Comparison of ENCODE assay signal across 8 cellular contexts in the genomic region with DNA sequence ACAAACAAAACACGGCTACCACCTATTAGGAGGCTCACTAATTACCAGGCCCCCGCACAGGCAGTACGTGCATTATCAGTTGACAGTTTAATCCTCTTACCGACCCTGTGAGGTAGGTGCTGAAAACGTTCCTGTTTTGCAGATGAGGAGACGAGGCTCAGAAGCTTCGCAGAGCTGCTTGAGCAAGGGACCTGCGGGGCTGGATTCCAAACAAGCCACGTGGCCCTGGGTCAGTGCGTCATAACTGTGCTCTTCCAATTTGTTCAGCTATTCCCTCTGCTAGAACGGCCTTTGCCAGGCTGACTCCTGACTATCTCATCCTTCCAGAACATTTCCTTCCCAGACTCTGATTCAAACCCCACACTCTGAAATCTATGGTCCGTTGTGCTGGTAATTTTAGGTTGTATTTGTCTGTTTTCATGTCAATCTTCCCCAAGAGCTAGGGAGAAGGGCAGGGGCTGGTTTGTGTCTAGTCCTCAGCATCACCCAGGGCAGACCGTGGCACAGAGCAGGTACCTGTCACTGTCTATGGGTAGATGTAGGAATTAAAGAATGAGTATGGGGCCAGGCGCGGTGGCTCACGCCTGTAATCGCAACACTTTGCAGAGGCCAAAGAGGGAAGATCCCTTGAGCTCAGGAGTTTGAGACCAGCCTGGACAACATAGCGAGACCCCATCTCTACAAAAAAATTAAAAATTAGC. TPM values are rescaled to one million over a fixed set of nuclear protein-coding genes. Genes with fewer than 3 reads are reported as not detected.
DNase-seq lines count a peak whose midpoint lies in the region; ATAC-seq and TF ChIP-seq lines count a peak whose summit lies in the region.

No MANE protein-coding gene starts in this region.

- no peak overlapping the region for H3K4me2 ChIP-seq in MM.1S (ENCODE audit: low read depth, low read length)

- ATAC-seq in memory B cell (ENCODE audit: low read depth) (no peak), thoracic aorta (ENCODE audit: insufficient number of reproducible peaks, low FRiP score, low read depth) (peak; percentile 78), GM18907 (IDR thresholded peaks at IDR 0.05; ENCODE audit: unreplicated experiment) (no peak), GM18502 (IDR thresholded peaks at IDR 0.05; ENCODE audit: poor library complexity, unreplicated experiment) (no peak)

- peak; percentile 44 for DNase-seq in NCI-H146 (lab: John Stamatoyannopoulos, UW)
- DNase-seq in colonic mucosa: no peak
- no peak for DNase-seq in memory B cell (ENCODE audit: low spot score in 2 of 2)
- peak; percentile 59 for DNase-seq in thoracic aorta (ENCODE audit: low spot score)
- DNase-seq in activated CD4-positive, alpha-beta T cell treated with anti-CD3 and anti-CD28 coated beads, Interleukin-2, amount 10 ng/mL, durations not matched to agents 7 days and 5 days: no peak
- DNase-seq in MM.1S: no peak

- intact Hi-C loops in colonic mucosa (cut with DNase I): no loop called here

- no peaks in the 10 kb centered on the region for H3K9me3 ChIP-seq in colonic mucosa
- H3K9me3 ChIP-seq in thoracic aorta: no peaks in the 10 kb centered on the region
- no peaks in the 10 kb centered on the region for H3K9me3 ChIP-seq in MM.1S (replicated peaks; ENCODE audit: insufficient read depth, low read length)

- H3K27ac Mint-ChIP-seq in memory B cell: peak overlapping the region; percentile 97
- H3K27ac Mint-ChIP-seq in activated CD4-positive, alpha-beta T cell treated with anti-CD3 and anti-CD28 coated beads, Interleukin-2, amount 10 ng/mL, durations not matched to agents 7 days and 5 days: no peak overlapping the region

- H3K4me3 ChIP-seq in colonic mucosa (no peak overlapping the region), thoracic aorta (no peak overlapping the region), MM.1S (ENCODE audit: low read length) (no peak overlapping the region)

- peaks cover 45% of the 10 kb centered on the region for H3K4me1 Mint-ChIP-seq in memory B cell
- peaks cover 15% of the 10 kb centered on the region for H3K4me1 Mint-ChIP-seq in activated CD4-positive, alpha-beta T cell treated with anti-CD3 and anti-CD28 coated beads, Interleukin-2, amount 10 ng/mL, durations not matched to agents 7 days and 5 days

- no peaks in the 10 kb centered on the region for H4K20me1 ChIP-seq in MM.1S (ENCODE audit: insufficient read depth, low read length)

- H2AFZ ChIP-seq in MM.1S (ENCODE audit: low read length): no peak overlapping the region

- POLR2A ChIA-PET in activated CD4-positive, alpha-beta T cell treated with anti-CD3 and anti-CD28 coated beads, Interleukin-2, amount 10 ng/mL, durations not matched to agents 7 days and 5 days (lab: Charles Lee): no interaction called here

- peak overlapping the region in 1 of 2 donors; percentile 35 for H3K9ac ChIP-seq in colonic mucosa (ENCODE audit: low read depth in 2 of 2, low read length in 2 of 2)
- H3K9ac ChIP-seq in MM.1S (ENCODE audit: low read length): no peak overlapping the region

- peak overlapping the region; percentile 73 for H3K27ac ChIP-seq in colonic mucosa
- peak overlapping the region; percentile 89 to 92 for H3K27ac ChIP-seq in thoracic aorta
- H3K27ac ChIP-seq in MM.1S (ENCODE audit: low read length): no peak overlapping the region

- no peaks in the 10 kb centered on the region for H3K79me2 ChIP-seq in MM.1S (ENCODE audit: low read length)

- H3K4me1 ChIP-seq in colonic mucosa: peaks cover 4% of the 10 kb centered on the region
- H3K4me1 ChIP-seq in thoracic aorta (ENCODE audit: control insufficient read depth in 1 of 2, low read depth in 2 of 2): peaks cover 35 to 78% of the 10 kb centered on the region in 2 donors
- H3K4me1 ChIP-seq in MM.1S (ENCODE audit: low read length): peaks cover 13% of the 10 kb centered on the region

- H3K27me3 ChIP-seq in colonic mucosa (no peaks in the 10 kb centered on the region), thoracic aorta (replicated peaks; ENCODE audit: insufficient read depth) (no peaks in the 10 kb centered on the region), MM.1S (replicated peaks; ENCODE audit: insufficient read depth, low read length) (no peaks in the 10 kb centered on the region)

- H3F3A ChIP-seq in MM.1S (ENCODE audit: insufficient read depth, low read length): peaks cover 10% of the 10 kb centered on the region; the same call in 1 of the 2 replicates

- TF ChIP-seq CTCF in colonic mucosa (IDR thresholded peaks at IDR 0.05) (no peak), thoracic aorta (IDR thresholded peaks at IDR 0.05) (no peak), MM.1S (IDR thresholded peaks at IDR 0.05; ENCODE audit: low read length) (no peak)

- H3K36me3 ChIP-seq in colonic mucosa: no peaks in the 10 kb centered on the region
- H3K36me3 ChIP-seq in thoracic aorta: no peaks in the 10 kb centered on the region
- no peaks in the 10 kb centered on the region for H3K36me3 ChIP-seq in MM.1S (replicated peaks; ENCODE audit: insufficient read depth, low read length)

- H3K36me3 Mint-ChIP-seq in memory B cell: peaks cover 8% of the 10 kb centered on the region
- no peaks in the 10 kb centered on the region for H3K36me3 Mint-ChIP-seq in activated CD4-positive, alpha-beta T cell treated with anti-CD3 and anti-CD28 coated beads, Interleukin-2, amount 10 ng/mL, durations not matched to agents 7 days and 5 days (ENCODE audit: low read depth)

- no peaks in the 10 kb centered on the region for H3K9me2 ChIP-seq in MM.1S (replicated peaks; ENCODE audit: insufficient read depth, low read length)

- no peaks in the 10 kb centered on the region for H3K9me3 Mint-ChIP-seq in memory B cell
- H3K9me3 Mint-ChIP-seq in activated CD4-positive, alpha-beta T cell treated with anti-CD3 and anti-CD28 coated beads, Interleukin-2, amount 10 ng/mL, durations not matched to agents 7 days and 5 days: no peaks in the 10 kb centered on the region

- H3K4me3 Mint-ChIP-seq in memory B cell: no peak overlapping the region
- no peak overlapping the region for H3K4me3 Mint-ChIP-seq in activated CD4-positive, alpha-beta T cell treated with anti-CD3 and anti-CD28 coated beads, Interleukin-2, amount 10 ng/mL, durations not matched to agents 7 days and 5 days

- CTCF ChIA-PET in activated CD4-positive, alpha-beta T cell treated with anti-CD3 and anti-CD28 coated beads, Interleukin-2, amount 10 ng/mL, durations not matched to agents 7 days and 5 days (lab: Charles Lee): interaction anchor here (0.9 to 4.4 kb wide), 6 partner anchors 8 to 101 kb away, joined by 3 to 29 read pairs (median 4); no protein-coding TSS in a partner anchor

- H3K27me3 Mint-ChIP-seq in memory B cell: no peaks in the 10 kb centered on the region
- H3K27me3 Mint-ChIP-seq in activated CD4-positive, alpha-beta T cell treated with anti-CD3 and anti-CD28 coated beads, Interleukin-2, amount 10 ng/mL, durations not matched to agents 7 days and 5 days: peaks cover 4% of the 10 kb centered on the region

RNA-seq across cellular contexts. Expression of a gene that starts 28.8 kb away (rescaled TPM):
- total RNA-seq in colonic mucosa (10 to 100 TPM; 18.1 to 29.7 TPM), thoracic aorta (1 to 10 TPM in 1 of 2 donors, not detected in 1; 1.6 TPM)
- not detected for total RNA-seq in activated CD4-positive, alpha-beta T cell treated with anti-CD3 and anti-CD28 coated beads, Interleukin-2, amount 10 ng/mL, durations not matched to agents 7 days and 5 days

Comparison
In these comparisons a context has a peak if more than half of its experiments do, and no peak if none do; other contexts are left out.
1. DNase-seq: peak in NCI-H146 (single experiment) and thoracic aorta (single experiment); none in colonic mucosa (single experiment), memory B cell (0 of 2), activated CD4-positive, alpha-beta T cell treated with anti-CD3 and anti-CD28 coated beads, Interleukin-2, amount 10 ng/mL, durations not matched to agents 7 days and 5 days (single experiment) and MM.1S (single experiment).
2. RNA of a gene that starts 28.8 kb away (total RNA-seq): 18.1 to 29.7 TPM in colonic mucosa; 1.6 TPM in thoracic aorta and not detected in activated CD4-positive, alpha-beta T cell treated with anti-CD3 and anti-CD28 coated beads, Interleukin-2, amount 10 ng/mL, durations not matched to agents 7 days and 5 days; every median in the first group is over 4 times any median in the second.